ENCODE assay signal across 20 cellular contexts in the genomic region with DNA sequence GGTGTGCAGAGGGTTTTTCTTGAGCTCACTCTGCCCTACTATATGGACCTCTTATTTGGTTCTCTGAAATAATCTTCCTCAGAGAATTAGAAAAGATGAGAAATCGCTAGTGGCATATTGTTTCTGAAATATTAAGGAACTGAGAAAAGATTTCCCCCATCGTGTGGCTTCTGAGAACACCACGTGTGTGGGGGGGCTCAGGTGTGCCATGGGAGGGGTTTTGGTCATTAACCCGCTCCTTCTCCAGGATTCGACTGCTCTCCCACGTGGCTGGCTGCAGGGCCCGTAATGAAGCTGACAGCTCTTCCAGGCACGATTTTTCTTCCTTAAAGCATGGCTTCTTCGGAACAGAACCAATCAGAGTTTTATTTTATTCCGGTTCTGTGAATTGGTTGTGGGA.
A peak's percentile ranks its signal among the peaks of the same experiment; 100 is the strongest.
DNase-seq lines count a peak whose midpoint lies in the region; ATAC-seq, FAIRE-seq and TF ChIP-seq lines count a peak whose summit lies in the region.
"Had no signal": no experiment of that assay in that cellular context is flagged by ENCODE, and none has a peak within 500 bp of the region (broad histone marks: within the 10 kb centered on the region; RNA-seq: fewer than 3 reads in every experiment).

No MANE protein-coding gene starts in this region.

- CTCF ChIA-PET in HepG2 (lab: Yijun Ruan, JAX; ENCODE audit: low intra/inter-chr PET ratio, low total read pairs) (no interaction called here), K562 (lab: Yijun Ruan, JAX; ENCODE audit: low intra/inter-chr PET ratio) (no interaction called here), Caco-2 (lab: Charles Lee) (no interaction called here)

- H3K27ac ChIP-seq in HepG2 (ENCODE audit: extremely low read length, insufficient read depth, low read length) (no peak overlapping the region), right lobe of liver (no peak overlapping the region), K562 (ENCODE audit: extremely low read depth, low read depth, low read length) (no peak overlapping the region)
- H3K27ac ChIP-seq: 22Rv1, A549, BLaER1, GM23248, KMS-11 had no signal

- H3K27me3 Mint-ChIP-seq in Caco-2 (ENCODE audit: insufficient read depth, unreplicated experiment): no peaks in the 10 kb centered on the region

- intact Hi-C loops in HepG2 (cut with micrococcal nuclease; ENCODE audit: unreplicated experiment) (no loop called here), right lobe of liver (cut with DNase I) (no loop called here), K562 (cut with micrococcal nuclease) (no loop called here), Caco-2 (cut with micrococcal nuclease; ENCODE audit: unreplicated experiment) (no loop called here)

- H3K27me3 ChIP-seq in HepG2 (ENCODE audit: control insufficient read depth in 1 of 2, insufficient read depth in 2 of 2, low read length in 2 of 2) (no peaks in the 10 kb centered on the region; a peak in 1 of 5 replicates), right lobe of liver (no peaks in the 10 kb centered on the region), K562 (ENCODE audit: control insufficient read depth in 2 of 2, insufficient read depth in 2 of 2, low read length in 2 of 2) (peaks cover 8 to 18% of the 10 kb centered on the region in 2 experiments; a peak in 4 of 5 replicates), Caco-2 (replicated peaks; ENCODE audit: control insufficient read depth, insufficient read depth, low read length) (no peaks in the 10 kb centered on the region)
- H3K27me3 ChIP-seq: BLaER1 had no signal

- POLR2A ChIA-PET in HepG2 (lab: Yijun Ruan, JAX): no interaction called here
- POLR2A ChIA-PET in K562 (lab: Yijun Ruan, JAX): interaction anchor here (0.7 to 1.5 kb wide), 4 partner anchors 9 to 16 kb away, joined by 3 read pairs; no protein-coding TSS in a partner anchor
- POLR2A ChIA-PET in Caco-2 (lab: Charles Lee): interaction anchor here (0.5 kb wide), 1 partner anchor 651 kb away, joined by 3 read pairs; no protein-coding TSS in a partner anchor

- BruUV-seq in HepG2 (replicated peaks; lab: Mats Ljungman, UMichigan): no TSS peak
- BruUV-seq in K562 (replicated peaks; lab: Mats Ljungman, UMichigan): no TSS peak
- BruUV-seq in Caco-2 (replicated peaks; lab: Mats Ljungman, UMichigan): no TSS peak

- ATAC-seq in HepG2: no peak
- ATAC-seq in right lobe of liver: no peak
- no peak; the same call in 1 of the 3 replicates for ATAC-seq in K562
- no peak for ATAC-seq in GM21447 (IDR thresholded peaks at IDR 0.05; ENCODE audit: unreplicated experiment)
- ATAC-seq: A549 had no signal

- H3K36me3 ChIP-seq in HepG2 (replicated peaks in 1 of 2; ENCODE audit: control insufficient read depth in 1 of 2, insufficient read depth in 2 of 2, low read length in 2 of 2): no peaks in the 10 kb centered on the region
- no peaks in the 10 kb centered on the region for H3K36me3 ChIP-seq in right lobe of liver
- H3K36me3 ChIP-seq in K562 (ENCODE audit: control insufficient read depth, insufficient read depth, low read length): no peaks in the 10 kb centered on the region
- H3K36me3 ChIP-seq in Caco-2 (ENCODE audit: control insufficient read depth, insufficient read depth, low read length): no peaks in the 10 kb centered on the region
- H3K36me3 ChIP-seq: BLaER1, HAP-1 had no signal

- H3K79me2 ChIP-seq in HepG2 (ENCODE audit: insufficient read depth, low read length): no peaks in the 10 kb centered on the region
- no peaks in the 10 kb centered on the region for H3K79me2 ChIP-seq in K562 (ENCODE audit: control insufficient read depth, insufficient read depth, low read length)

- H3K4me3 ChIP-seq in HepG2 (replicated peaks in 1 of 3; ENCODE audit: insufficient read depth in 1 of 3, low read depth in 2 of 3, low read length in 3 of 3) (no peak overlapping the region), right lobe of liver (no peak overlapping the region), K562 (no peak overlapping the region), Caco-2 (ENCODE audit: low read depth, low read length) (no peak overlapping the region)
- H3K4me3 ChIP-seq: A549, BLaER1, GM23248, HAP-1 had no signal

- no peak overlapping the region for H3K27ac Mint-ChIP-seq in Caco-2 (ENCODE audit: unreplicated experiment)
- H3K27ac Mint-ChIP-seq: CD4-positive, alpha-beta memory T cell had no signal

- TF ChIP-seq CTCF in HepG2 (CRISPR knock-in tag; IDR thresholded peaks at IDR 0.05): no peak
- no peak for TF ChIP-seq CTCF in right lobe of liver (IDR thresholded peaks at IDR 0.05)
- TF ChIP-seq CTCF in K562 (IDR thresholded peaks at IDR 0.05 in 2 of 3, conservative IDR thresholded peaks at IDR 0.05 in 1 of 3; ENCODE audit: insufficient read depth in 2 of 3, low read depth in 1 of 3, low read length in 3 of 3): no peak
- TF ChIP-seq CTCF in Caco-2 (IDR thresholded peaks at IDR 0.05; ENCODE audit: insufficient read depth in 1 of 2, low read depth in 1 of 2, low read length in 1 of 2, severe bottlenecking in 1 of 2, unreplicated experiment in 1 of 2): no peak

- no peak overlapping the region for H2AFZ ChIP-seq in HepG2 (ENCODE audit: low read length)
- peak overlapping the region; percentile 28; the same call in 1 of the 2 replicates for H2AFZ ChIP-seq in K562 (ENCODE audit: low read depth, low read length)
- H2AFZ ChIP-seq: GM23248 had no signal

- WGBS in HepG2 (ENCODE audit: low lambda C conversion rate): 40% methylated on average over 10 of the region's 10 CpGs
- WGBS in right lobe of liver (ENCODE audit: insufficient coverage, low coverage, low lambda C conversion rate, missing lambda C conversion rate): 51% methylated on average over 5 of the region's 10 CpGs
- WGBS in K562 (ENCODE audit: insufficient coverage, low coverage, missing lambda C conversion rate): 9% methylated on average over 10 of the region's 10 CpGs

- H3K9me3 ChIP-seq in HepG2 (ENCODE audit: low read length) (no peaks in the 10 kb centered on the region), right lobe of liver (no peaks in the 10 kb centered on the region), K562 (replicated peaks; ENCODE audit: control insufficient read depth, insufficient read depth, low read depth, low read length) (no peaks in the 10 kb centered on the region), Caco-2 (no peaks in the 10 kb centered on the region)
- H3K9me3 ChIP-seq: A549, HAP-1 had no signal

- no peak overlapping the region for H3K4me2 ChIP-seq in HepG2 (ENCODE audit: low read depth, low read length)
- H3K4me2 ChIP-seq in K562 (ENCODE audit: insufficient read depth, low read length): no peak overlapping the region
- H3K4me2 ChIP-seq: A549, BLaER1, KMS-11 had no signal

- H3K4me1 Mint-ChIP-seq in Caco-2 (ENCODE audit: low read depth, unreplicated experiment): no peaks in the 10 kb centered on the region
- H3K4me1 Mint-ChIP-seq: CD14-positive monocyte had no signal

- no peaks in the 10 kb centered on the region for H3K9me1 ChIP-seq in K562 (ENCODE audit: control insufficient read depth, insufficient read depth, low read length)

- no peaks in the 10 kb centered on the region for H3K36me3 Mint-ChIP-seq in Caco-2 (ENCODE audit: insufficient read depth, unreplicated experiment)
- H3K36me3 Mint-ChIP-seq: CD14-positive monocyte; CD4-positive, alpha-beta memory T cell had no signal

- H4K20me1 ChIP-seq in HepG2 (ENCODE audit: insufficient read depth, low read length) (no peaks in the 10 kb centered on the region), K562 (replicated peaks; ENCODE audit: control insufficient read depth, insufficient read depth, low read length) (no peaks in the 10 kb centered on the region)
- H4K20me1 ChIP-seq: BLaER1 had no signal

- no peak for FAIRE-seq in HepG2 (lab: Jason Lieb, UNC)
- FAIRE-seq in K562 (lab: Jason Lieb, UNC): no peak
- FAIRE-seq: A549, GM19239 had no signal

- H3K4me3 Mint-ChIP-seq in Caco-2 (ENCODE audit: unreplicated experiment): no peak overlapping the region
- H3K4me3 Mint-ChIP-seq: CD14-positive monocyte; CD4-positive, alpha-beta memory T cell had no signal

- TF ChIP-seq POLR2A in HepG2 (IDR thresholded peaks at IDR 0.05; ENCODE audit: insufficient read depth in 1 of 2, low read depth in 2 of 2, low read length in 2 of 2): no peak
- TF ChIP-seq POLR2A in right lobe of liver (IDR thresholded peaks at IDR 0.05): no peak
- TF ChIP-seq POLR2A in K562 (conservative IDR thresholded peaks at IDR 0.05): no peak

- TF ChIP-seq RAD21 in HepG2 (CRISPR knock-in tag; IDR thresholded peaks at IDR 0.05): no peak
- TF ChIP-seq RAD21 in K562 (CRISPR knock-in tag; conservative IDR thresholded peaks at IDR 0.05 in 1 of 2, IDR thresholded peaks at IDR 0.05 in 1 of 2): no peak

- in situ Hi-C loops in HepG2 (cut with HindIII; ENCODE audit: extremely low pct_ligation_motif_present, low pct_unique_long_range_greater_than_20kb) (no loop called here), K562 (cut with MboI) (no loop called here)

- no peak for TF ChIP-seq EP300 in HepG2 (IDR thresholded peaks at IDR 0.05; ENCODE audit: low read depth in 2 of 2, low read length in 2 of 2)
- no peak for TF ChIP-seq EP300 in HepG2 (CRISPR knock-in tag; IDR thresholded peaks at IDR 0.05; ENCODE audit: borderline replicate concordance)
- TF ChIP-seq EP300 in K562 (IDR thresholded peaks at IDR 0.05; ENCODE audit: low read length): no peak

- H3K9ac ChIP-seq in HepG2 (ENCODE audit: insufficient read depth, low read depth, low read length) (no peak overlapping the region), K562 (ENCODE audit: insufficient read depth in 1 of 2, low read depth in 2 of 2, low read length in 2 of 2) (peak overlapping the region in 1 of 2 experiments; percentile 42; a peak in 1 of 4 replicates)
- H3K9ac ChIP-seq: BLaER1, GM23248, KMS-11 had no signal

- DNase-seq in HepG2 (ENCODE audit: low spot score) (no peak), right lobe of liver (no peak), K562 (ENCODE audit: extremely low read depth in 1 of 4, low spot score in 3 of 4) (no peak), retina (peak; percentile 28), T-helper 2 cell (no peak), Caco-2 (no peak)
- DNase-seq: AML-193; Calu3; CD4-positive, alpha-beta memory T cell; DMS79 treated with DMSO at 0.1 percent for 48 hours; GF-D8; GM23248 had no signal

- H3K9me3 Mint-ChIP-seq in Caco-2 (ENCODE audit: unreplicated experiment): no peaks in the 10 kb centered on the region
- H3K9me3 Mint-ChIP-seq: CD4-positive, alpha-beta memory T cell had no signal

- no peaks in the 10 kb centered on the region for H3K4me1 ChIP-seq in HepG2 (ENCODE audit: insufficient read depth, low read length)
- no peaks in the 10 kb centered on the region for H3K4me1 ChIP-seq in right lobe of liver
- no peaks in the 10 kb centered on the region for H3K4me1 ChIP-seq in K562 (replicated peaks in 1 of 2; ENCODE audit: control insufficient read depth in 2 of 2, insufficient read depth in 2 of 2, low read length in 2 of 2)
- no peaks in the 10 kb centered on the region for H3K4me1 ChIP-seq in Caco-2
- H3K4me1 ChIP-seq: A549, BLaER1, HAP-1 had no signal

Comparison
In these comparisons a context has a peak if more than half of its experiments do, and no peak if none do; other contexts are left out.
1. Of the 241 proteins assayed by ChIP-seq in both HepG2 and K562: peak only in HepG2: MNT; only in K562: USF2; in both: none; in neither: 239.